ENCODE assay signal across 9 cellular contexts in the genomic region with DNA sequence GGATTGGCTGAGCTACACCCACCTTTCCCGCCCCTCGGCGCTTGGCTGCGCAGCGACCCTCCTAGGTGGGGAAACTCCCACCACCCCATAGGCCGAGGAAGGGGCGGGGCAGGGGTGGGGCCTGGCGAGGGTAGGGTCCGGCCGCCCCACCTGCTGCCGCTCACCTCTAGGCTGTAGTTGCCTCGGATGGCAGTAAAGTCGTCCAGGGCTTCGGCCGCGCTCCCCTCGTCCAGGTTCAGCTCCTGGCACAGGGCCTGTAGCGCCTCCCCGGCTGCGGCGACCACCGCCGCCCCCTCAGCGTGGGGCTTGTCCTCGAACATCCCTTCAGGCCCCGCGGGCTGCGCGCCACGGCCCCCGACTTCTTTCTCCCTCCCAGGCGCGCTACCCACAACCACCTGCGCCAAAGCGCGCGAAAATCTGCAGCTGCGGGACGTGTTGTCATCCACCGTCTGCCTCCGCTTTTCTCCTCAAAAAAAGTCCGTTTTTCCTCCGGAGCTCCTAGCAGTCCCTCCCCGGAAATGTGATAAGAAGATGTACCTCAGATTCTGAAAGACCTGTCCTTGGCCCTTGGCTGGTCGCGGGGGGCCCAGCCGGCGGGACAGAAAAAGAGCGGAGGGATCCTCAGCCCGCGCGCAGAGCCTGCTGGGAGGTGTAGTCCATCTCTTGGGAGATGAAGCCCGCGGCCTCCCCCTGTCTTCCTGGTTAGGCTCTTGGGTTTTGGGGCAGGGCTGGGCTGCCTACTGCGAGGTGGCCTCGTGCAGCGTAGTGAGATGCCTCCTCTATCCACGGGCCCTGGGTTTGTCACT. TPM values are rescaled to one million over a fixed set of nuclear protein-coding genes. Genes with fewer than 3 reads are reported as not detected.
A peak's percentile ranks its signal among the peaks of the same experiment; 100 is the strongest.
DNase-seq lines count a peak whose midpoint lies in the region; ATAC-seq, FAIRE-seq and TF ChIP-seq lines count a peak whose summit lies in the region.
"Had no signal": no experiment of that assay in that cellular context is flagged by ENCODE, and none has a peak within 500 bp of the region (broad histone marks: within the 10 kb centered on the region; RNA-seq: fewer than 3 reads in every experiment).

A gene with protein sequence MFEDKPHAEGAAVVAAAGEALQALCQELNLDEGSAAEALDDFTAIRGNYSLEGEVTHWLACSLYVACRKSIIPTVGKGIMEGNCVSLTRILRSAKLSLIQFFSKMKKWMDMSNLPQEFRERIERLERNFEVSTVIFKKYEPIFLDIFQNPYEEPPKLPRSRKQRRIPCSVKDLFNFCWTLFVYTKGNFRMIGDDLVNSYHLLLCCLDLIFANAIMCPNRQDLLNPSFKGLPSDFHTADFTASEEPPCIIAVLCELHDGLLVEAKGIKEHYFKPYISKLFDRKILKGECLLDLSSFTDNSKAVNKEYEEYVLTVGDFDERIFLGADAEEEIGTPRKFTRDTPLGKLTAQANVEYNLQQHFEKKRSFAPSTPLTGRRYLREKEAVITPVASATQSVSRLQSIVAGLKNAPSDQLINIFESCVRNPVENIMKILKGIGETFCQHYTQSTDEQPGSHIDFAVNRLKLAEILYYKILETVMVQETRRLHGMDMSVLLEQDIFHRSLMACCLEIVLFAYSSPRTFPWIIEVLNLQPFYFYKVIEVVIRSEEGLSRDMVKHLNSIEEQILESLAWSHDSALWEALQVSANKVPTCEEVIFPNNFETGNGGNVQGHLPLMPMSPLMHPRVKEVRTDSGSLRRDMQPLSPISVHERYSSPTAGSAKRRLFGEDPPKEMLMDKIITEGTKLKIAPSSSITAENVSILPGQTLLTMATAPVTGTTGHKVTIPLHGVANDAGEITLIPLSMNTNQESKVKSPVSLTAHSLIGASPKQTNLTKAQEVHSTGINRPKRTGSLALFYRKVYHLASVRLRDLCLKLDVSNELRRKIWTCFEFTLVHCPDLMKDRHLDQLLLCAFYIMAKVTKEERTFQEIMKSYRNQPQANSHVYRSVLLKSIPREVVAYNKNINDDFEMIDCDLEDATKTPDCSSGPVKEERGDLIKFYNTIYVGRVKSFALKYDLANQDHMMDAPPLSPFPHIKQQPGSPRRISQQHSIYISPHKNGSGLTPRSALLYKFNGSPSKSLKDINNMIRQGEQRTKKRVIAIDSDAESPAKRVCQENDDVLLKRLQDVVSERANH (minus strand): TSS at position 389 of the 806 bp plus-strand sequence. CDS start 69 bp downstream, at position 320.

- peaks cover 40% of the 10 kb centered on the region for H3K79me2 ChIP-seq in mammary epithelial cell (ENCODE audit: insufficient read depth, low read length)

- BruUV-seq in mammary epithelial cell (replicated peaks; lab: Mats Ljungman, UMichigan) = TSS peak; percentile 44

- H3K9ac ChIP-seq in mammary epithelial cell (ENCODE audit: insufficient read depth, low read length) = peak within 1 kb of the TSS; percentile 89

- CTCF ChIA-PET in mammary epithelial cell (lab: Charles Lee; ENCODE audit: low non-redundant PET) = interaction anchor here (0.5 to 0.6 kb wide), 2 partner anchors 88 to 1430 kb away, joined by 3 to 4 read pairs; no protein-coding TSS in a partner anchor

- ATAC-seq in GM18861 (IDR thresholded peaks at IDR 0.05; ENCODE audit: unreplicated experiment) = peak; percentile 61
- peak; percentile 58 for ATAC-seq in HG03103 (IDR thresholded peaks at IDR 0.05; ENCODE audit: low read depth, unreplicated experiment)

- intact Hi-C loops in mammary epithelial cell (cut with micrococcal nuclease) = loop anchor here (2.0 kb wide), 1 partner anchor 83 kb away; the partner anchor contains the start of genes MROH8 and RPN2

- 2% methylated on average over 19 of the region's 58 CpGs for WGBS in mammary epithelial cell (ENCODE audit: low coverage, missing lambda C conversion rate)
- WGBS in small intestine, 3 donors = 0 to 1% (median 0%) methylated on average over 48 to 58 of the region's 58 CpGs

- DNase-seq in 8988T (peak; percentile 52), NCI-H2171 treated with DMSO at 0.1 percent for 48 hours (lab: John Stamatoyannopoulos, UW) (peak; percentile 97), mammary epithelial cell (peak; percentile 85), iPS-NIHi11 (ENCODE audit: low spot score) (peak; percentile 93), small intestine (peak; percentile 80)

- H3K36me3 ChIP-seq in mammary epithelial cell (ENCODE audit: insufficient read depth, low read length) = no peaks in the 10 kb centered on the region
- H3K36me3 ChIP-seq in small intestine (ENCODE audit: control insufficient read depth in 2 of 2, insufficient read depth in 2 of 2, low read length in 2 of 2) = no peaks in the 10 kb centered on the region

- peak within 1 kb of the TSS; percentile 77 to 83 (median 81) for H3K4me3 ChIP-seq in mammary epithelial cell (replicated peaks in 1 of 3; ENCODE audit: insufficient read depth in 1 of 3, low read depth in 2 of 3, low read length in 3 of 3)
- peak within 1 kb of the TSS; percentile 68 to 90 for H3K4me3 ChIP-seq in small intestine (ENCODE audit: low read depth in 1 of 2, low read length in 2 of 2)

- no peaks in the 10 kb centered on the region for H3K9me3 ChIP-seq in mammary epithelial cell (replicated peaks; ENCODE audit: insufficient read depth, low read length)
- H3K9me3 ChIP-seq in small intestine (ENCODE audit: control insufficient read depth, low read depth) = no peaks in the 10 kb centered on the region

- H2AFZ ChIP-seq in mammary epithelial cell (ENCODE audit: low read depth, low read length) = peak within 1 kb of the TSS; percentile 99

- in situ Hi-C loops in mammary epithelial cell (cut with MboI; ENCODE audit: low sequenced_read_pairs in 2 of 2) = no loop called here

- TF ChIP-seq CTCF in VCaP (conservative IDR thresholded peaks at IDR 0.05) (peak; percentile 42), mammary epithelial cell (conservative IDR thresholded peaks at IDR 0.05 in 1 of 2, IDR thresholded peaks at IDR 0.05 in 1 of 2; ENCODE audit: extremely low read depth in 1 of 2, insufficient read depth in 1 of 2, low read depth in 1 of 2, low read length in 2 of 2) (peak in 1 of 2 donors; percentile 35)

- peak within 1 kb of the TSS; percentile 84 for H3K27ac ChIP-seq in VCaP
- peak within 1 kb of the TSS; percentile 75 for H3K27ac ChIP-seq in mammary epithelial cell (ENCODE audit: insufficient read depth, low read depth, low read length)
- peak within 1 kb of the TSS; percentile 27 to 82 for H3K27ac ChIP-seq in small intestine (ENCODE audit: low read depth in 1 of 2, low read length in 1 of 2)

- H3K27me3 ChIP-seq in mammary epithelial cell (ENCODE audit: insufficient read depth, low read length) (no peaks in the 10 kb centered on the region), small intestine (ENCODE audit: control insufficient read depth in 2 of 2, insufficient read depth in 2 of 2, low read length in 2 of 2) (no peaks in the 10 kb centered on the region)

- no peak for FAIRE-seq in small intestine (lab: Jason Lieb, UNC)
- FAIRE-seq: G401.6 had no signal

- H3K4me2 ChIP-seq in mammary epithelial cell (ENCODE audit: insufficient read depth, low read depth, low read length) = peak within 1 kb of the TSS; percentile 86

- no peaks in the 10 kb centered on the region for H4K20me1 ChIP-seq in mammary epithelial cell (ENCODE audit: insufficient read depth, low read length)

- peaks cover 11% of the 10 kb centered on the region for H3K4me1 ChIP-seq in mammary epithelial cell (ENCODE audit: insufficient read depth, low read length)
- H3K4me1 ChIP-seq in small intestine (ENCODE audit: control insufficient read depth in 2 of 2, insufficient read depth in 1 of 2, low read depth in 1 of 2, low read length in 1 of 2) = peaks cover 4 to 6% of the 10 kb centered on the region in 2 donors

- dilution Hi-C loops in mammary epithelial cell (cut with HindIII; ENCODE audit: low sequenced_read_pairs) = no loop called here

RNA-seq across cellular contexts. Expression of the gene that starts here (rescaled TPM):
- total RNA-seq in mammary epithelial cell = 10 to 100 TPM in 1 of 2 donors, 1 to 10 TPM in 1; 2.7 to 13.2 TPM
- 5.6 TPM for polyA plus RNA-seq in mammary epithelial cell
- polyA minus RNA-seq in mammary epithelial cell = 16.7 TPM
- polyA plus RNA-seq in small intestine = 1 to 10 TPM in 2 of 3 donors, under 1 TPM in 1; 0.89 to 3.1 (median 1.1) TPM

Comparison
In these comparisons a context has a peak if more than half of its experiments do, and no peak if none do; other contexts are left out.
1. Peak in every context shown above with its lines: DNase-seq, ATAC-seq, H3K4me3 ChIP-seq and H3K27ac ChIP-seq.